ENCODE assay signal across 25 cellular contexts in the genomic region with DNA sequence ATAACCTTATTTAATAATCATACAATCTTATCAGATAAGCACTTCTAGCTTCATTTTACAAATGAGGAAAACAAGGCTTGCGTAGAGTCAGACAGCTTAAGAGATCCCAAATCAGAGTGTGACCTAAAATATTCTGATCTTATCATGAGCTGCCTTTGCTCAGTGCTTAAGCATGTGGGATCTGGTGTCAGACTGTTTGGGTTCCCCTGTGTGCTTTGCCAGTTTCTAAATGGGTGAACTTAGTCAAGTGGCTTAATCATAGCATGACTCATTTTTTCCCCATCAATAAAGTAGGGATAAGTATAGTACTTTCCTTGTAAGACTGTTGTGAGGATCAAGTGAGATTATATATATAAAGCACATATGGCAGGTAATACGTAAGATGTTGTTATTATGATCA.
DNase-seq lines count a peak whose midpoint lies in the region; ATAC-seq, FAIRE-seq and TF ChIP-seq lines count a peak whose summit lies in the region.
"Had no signal": no experiment of that assay in that cellular context is flagged by ENCODE, and none has a peak within 500 bp of the region (broad histone marks: within the 10 kb centered on the region; RNA-seq: fewer than 3 reads in every experiment).

No MANE protein-coding gene starts in this region.

- H3K9me3 ChIP-seq in smooth muscle cell (replicated peaks; ENCODE audit: low read depth) (no peaks in the 10 kb centered on the region), H9 (ENCODE audit: control insufficient read depth, low read depth, low read length) (no peaks in the 10 kb centered on the region)
- H3K9me3 ChIP-seq: psoas muscle, vagina had no signal

- no peak overlapping the region for H3K27ac Mint-ChIP-seq in activated T-cell treated with anti-CD3 and anti-CD28 coated beads, Interleukin-2, amount 50 U/mL, for 24 hours
- H3K27ac Mint-ChIP-seq in H9: no peak overlapping the region

- H3K9ac ChIP-seq in smooth muscle cell (ENCODE audit: low read depth): no peak overlapping the region
- no peak overlapping the region for H3K9ac ChIP-seq in H9 (ENCODE audit: extremely low read depth, insufficient read length, low read length)

- no peak overlapping the region for H3K56ac ChIP-seq in H9 (ENCODE audit: insufficient read length, low read depth, low read length)

- peaks cover 9% of the 10 kb centered on the region for H3F3A ChIP-seq in smooth muscle cell (ENCODE audit: low read depth)

- peak overlapping the region; percentile 55 for H3K27ac ChIP-seq in smooth muscle cell (ENCODE audit: low read depth)
- H3K27ac ChIP-seq in H9 (ENCODE audit: insufficient read length, low read depth, low read length): no peak overlapping the region
- H3K27ac ChIP-seq: cardiac muscle cell, psoas muscle, vagina had no signal

- H3K4me2 ChIP-seq in smooth muscle cell: no peak overlapping the region
- no peak overlapping the region for H3K4me2 ChIP-seq in H9 (ENCODE audit: insufficient read depth, insufficient read length, low read length)

- 7% methylated on average over 2 of the region's 2 CpGs for WGBS in smooth muscle cell (ENCODE audit: low lambda C conversion rate)
- WGBS in H9 (ENCODE audit: extremely low coverage, insufficient read length, low lambda C conversion rate): no CpG with 5 or more reads among the region's 2 CpGs

- H4K8ac ChIP-seq in H9 (replicated peaks; ENCODE audit: insufficient read length, low read depth, low read length): no peak overlapping the region

- H3K27me3 Mint-ChIP-seq in activated T-cell treated with anti-CD3 and anti-CD28 coated beads, Interleukin-2, amount 50 U/mL, for 4 hours (ENCODE audit: low read depth): no peaks in the 10 kb centered on the region
- H3K27me3 Mint-ChIP-seq in activated T-cell treated with anti-CD3 and anti-CD28 coated beads, Interleukin-2, amount 50 U/mL, for 24 hours: peaks cover 16% of the 10 kb centered on the region
- no peaks in the 10 kb centered on the region for H3K27me3 Mint-ChIP-seq in H9 (ENCODE audit: low read depth)

- H3K79me2 ChIP-seq in smooth muscle cell (ENCODE audit: low read depth): no peaks in the 10 kb centered on the region
- H3K79me2 ChIP-seq in H9 (ENCODE audit: insufficient read depth, low read length): no peaks in the 10 kb centered on the region

- H3K27me3 ChIP-seq in smooth muscle cell (ENCODE audit: low read depth) (no peaks in the 10 kb centered on the region), H9 (ENCODE audit: insufficient read depth, low read length) (no peaks in the 10 kb centered on the region)
- H3K27me3 ChIP-seq: cardiac muscle cell, vagina had no signal

- no peak overlapping the region for H3K18ac ChIP-seq in H9 (ENCODE audit: insufficient read length, low read depth, low read length)

- H3K23ac ChIP-seq in H9 (ENCODE audit: insufficient read length, low read depth, low read length): no peak overlapping the region

- H2BK15ac ChIP-seq in H9 (ENCODE audit: low read depth, low read length): no peak overlapping the region

- no peak overlapping the region for H2BK5ac ChIP-seq in H9 (ENCODE audit: insufficient read length, low read length)

- H2BK120ac ChIP-seq in H9 (ENCODE audit: low read depth, low read length, poor library complexity, severe bottlenecking): no peak overlapping the region

- no peaks in the 10 kb centered on the region for H3K9me3 Mint-ChIP-seq in activated T-cell treated with anti-CD3 and anti-CD28 coated beads, Interleukin-2, amount 50 U/mL, for 4 hours
- H3K9me3 Mint-ChIP-seq in activated T-cell treated with anti-CD3 and anti-CD28 coated beads, Interleukin-2, amount 50 U/mL, for 24 hours: no peaks in the 10 kb centered on the region
- peaks cover 0 to 2% of the 10 kb centered on the region in 2 experiments; a peak in 3 of 5 replicates for H3K9me3 Mint-ChIP-seq in H9

- no peak for DNase-seq in activated T-cell treated with anti-CD3 and anti-CD28 coated beads, Interleukin-2, amount 50 U/mL, for 4 hours
- DNase-seq in activated T-cell treated with anti-CD3 and anti-CD28 coated beads, Interleukin-2, amount 50 U/mL, for 24 hours: no peak
- DNase-seq in NCI-H1436 (lab: John Stamatoyannopoulos, UW) (peak; percentile 5), epithelial cell of esophagus (ENCODE audit: low read depth) (peak; percentile 11), smooth muscle cell (lab: John Stamatoyannopoulos, UW; ENCODE audit: unreplicated experiment) (no peak), GM12892 (ENCODE audit: insufficient read length) (no peak), H9 (no peak)
- no peak for DNase-seq in stimulated activated CD8-positive, alpha-beta memory T cell treated with anti-CD3 and anti-CD28 coated beads, Interleukin-4, amount 100 ng/mL, for 48 hours
- DNase-seq: activated CD8-positive, alpha-beta memory T cell treated with anti-CD3 and anti-CD28 coated beads, Interleukin-2, amount 50 U/mL, for 48 hours; activated effector memory CD4-positive, alpha-beta T cell treated with Interleukin-2 at 50 U/mL for 16 hours; amygdala; C1 segment of cervical spinal cord; cortex of kidney; DND-41; KBM-7; NCI-H1694; NCI-H2171; NCI-H524 treated with DMSO at 0.1 percent for 48 hours; psoas muscle; T-helper 1 cell had no signal

- no peak overlapping the region for H3K4ac ChIP-seq in H9 (ENCODE audit: low read depth, low read length)

- no peak overlapping the region for H4K5ac ChIP-seq in H9 (ENCODE audit: insufficient read length, low read depth, low read length)

- no peak overlapping the region for H3K14ac ChIP-seq in H9 (ENCODE audit: insufficient read depth, low read length)

- no peaks in the 10 kb centered on the region for H3K36me3 Mint-ChIP-seq in activated T-cell treated with anti-CD3 and anti-CD28 coated beads, Interleukin-2, amount 50 U/mL, for 4 hours (ENCODE audit: insufficient read depth)
- H3K36me3 Mint-ChIP-seq in activated T-cell treated with anti-CD3 and anti-CD28 coated beads, Interleukin-2, amount 50 U/mL, for 24 hours (ENCODE audit: low read depth): no peaks in the 10 kb centered on the region
- H3K36me3 Mint-ChIP-seq in H9 (ENCODE audit: insufficient read depth in 1 of 3, low read depth in 3 of 3): no peaks in the 10 kb centered on the region; a peak in 1 of 7 replicates

- no peak overlapping the region for H3T11ph ChIP-seq in H9 (ENCODE audit: low read length)

- no peak overlapping the region for H2AFZ ChIP-seq in smooth muscle cell (ENCODE audit: low read depth)
- no peak overlapping the region for H2AFZ ChIP-seq in H9 (ENCODE audit: low read length)

- no peak overlapping the region for H2AK5ac ChIP-seq in H9 (ENCODE audit: insufficient read length, low read length)

- no peaks in the 10 kb centered on the region for H3K4me1 ChIP-seq in smooth muscle cell (ENCODE audit: low read depth)
- H3K4me1 ChIP-seq in H9 (ENCODE audit: insufficient read depth, low read length): no peaks in the 10 kb centered on the region
- H3K4me1 ChIP-seq: psoas muscle, vagina had no signal

- TF ChIP-seq POLR2A in GM12892 (IDR thresholded peaks at IDR 0.05; ENCODE audit: low read depth, low read length): no peak

- no peak for TF ChIP-seq CTCF in epithelial cell of esophagus (IDR thresholded peaks at IDR 0.05; ENCODE audit: insufficient read depth, low read depth, low read length, missing control alignments)
- no peak for TF ChIP-seq CTCF in smooth muscle cell (IDR thresholded peaks at IDR 0.05; ENCODE audit: borderline replicate concordance, insufficient read depth, poor library complexity, severe bottlenecking)
- no peak for TF ChIP-seq CTCF in H9 (conservative IDR thresholded peaks at IDR 0.05)

- H4K91ac ChIP-seq in H9 (ENCODE audit: insufficient read length, low read depth, low read length): no peak overlapping the region

- no peak overlapping the region for H2BK12ac ChIP-seq in H9 (ENCODE audit: insufficient read length, low read depth, low read length)

- H3K4me3 ChIP-seq in epithelial cell of esophagus (ENCODE audit: low read length) (no peak overlapping the region), smooth muscle cell (no peak overlapping the region)
- H3K4me3 ChIP-seq: cardiac muscle cell, psoas muscle, vagina had no signal

- no peaks in the 10 kb centered on the region for H3K36me3 ChIP-seq in smooth muscle cell (ENCODE audit: low read depth)
- H3K36me3 ChIP-seq: cardiac muscle cell, vagina had no signal

- no peaks in the 10 kb centered on the region for H3K79me1 ChIP-seq in H9 (ENCODE audit: insufficient read depth, low read depth, low read length, poor library complexity, severe bottlenecking)

- no peak overlapping the region for H2BK20ac ChIP-seq in H9 (ENCODE audit: low read depth, low read length, poor library complexity, severe bottlenecking)

- peak; percentile 58 to 62 for ATAC-seq in activated T-cell treated with anti-CD3 and anti-CD28 coated beads, Interleukin-2, amount 50 U/mL, for 4 hours
- ATAC-seq: psoas muscle had no signal

- H3K23me2 ChIP-seq in H9 (ENCODE audit: insufficient read length, low read depth, low read length, poor library complexity, severe bottlenecking): no peaks in the 10 kb centered on the region

- no peak overlapping the region for H3K4me3 Mint-ChIP-seq in activated T-cell treated with anti-CD3 and anti-CD28 coated beads, Interleukin-2, amount 50 U/mL, for 4 hours
- no peak overlapping the region for H3K4me3 Mint-ChIP-seq in activated T-cell treated with anti-CD3 and anti-CD28 coated beads, Interleukin-2, amount 50 U/mL, for 24 hours
- no peak overlapping the region for H3K4me3 Mint-ChIP-seq in H9

- FAIRE-seq in GM12892 (lab: Jason Lieb, UNC): no peak
- FAIRE-seq: H54, HTR-8/SVneo, RCC 7860 had no signal

- H3K4me1 Mint-ChIP-seq in activated T-cell treated with anti-CD3 and anti-CD28 coated beads, Interleukin-2, amount 50 U/mL, for 4 hours (ENCODE audit: low read depth): no peaks in the 10 kb centered on the region
- H3K4me1 Mint-ChIP-seq in activated T-cell treated with anti-CD3 and anti-CD28 coated beads, Interleukin-2, amount 50 U/mL, for 24 hours (ENCODE audit: low read depth): peaks cover 3% of the 10 kb centered on the region
- no peaks in the 10 kb centered on the region for H3K4me1 Mint-ChIP-seq in H9

- H4K20me1 ChIP-seq in smooth muscle cell (ENCODE audit: low read depth) (no peaks in the 10 kb centered on the region), H9 (ENCODE audit: control insufficient read depth, insufficient read depth, insufficient read length) (no peaks in the 10 kb centered on the region)

Comparison
In these comparisons a context has a peak if more than half of its experiments do, and no peak if none do; other contexts are left out.
1. DNase-seq: peak in NCI-H1436 (single experiment) and epithelial cell of esophagus (single experiment); none in activated T-cell treated with anti-CD3 and anti-CD28 coated beads, Interleukin-2, amount 50 U/mL, for 4 hours (single experiment), activated T-cell treated with anti-CD3 and anti-CD28 coated beads, Interleukin-2, amount 50 U/mL, for 24 hours (single experiment), smooth muscle cell (single experiment), GM12892 (single experiment), stimulated activated CD8-positive, alpha-beta memory T cell treated with anti-CD3 and anti-CD28 coated beads, Interleukin-4, amount 100 ng/mL, for 48 hours (single experiment) and H9 (single experiment).